ENCODE assay signal across 10 cellular contexts in genomic region chr5:123696948-123697347, GRCh38.
A peak's percentile ranks its signal among the peaks of the same experiment; 100 is the strongest.
DNase-seq lines count a peak whose midpoint lies in the region; ATAC-seq and TF ChIP-seq lines count a peak whose summit lies in the region.
"Had no signal": no experiment of that assay in that cellular context is flagged by ENCODE, and none has a peak within 500 bp of the region (broad histone marks: within the 10 kb centered on the region; RNA-seq: fewer than 3 reads in every experiment).

No MANE protein-coding gene starts in this region.

- H3K27me3 ChIP-seq in esophagus (ENCODE audit: control insufficient read depth in 1 of 2, insufficient read depth in 2 of 2, low read length in 2 of 2), result no peaks in the 10 kb centered on the region
- H3K27me3 ChIP-seq in lung (ENCODE audit: control insufficient read depth, insufficient read depth), result no peaks in the 10 kb centered on the region

- ATAC-seq in lung (ENCODE audit: insufficient read depth, low FRiP score), result peak; percentile 42
- no peak for ATAC-seq in GM19455 (IDR thresholded peaks at IDR 0.05; ENCODE audit: unreplicated experiment)
- ATAC-seq: activated CD4-positive, alpha-beta T cell treated with anti-CD3 and anti-CD28 coated beads for 36 hours; left lobe of liver had no signal

- WGBS in esophagus, 2 donors, result 23 to 34% methylated on average over 4 of the region's 4 CpGs
- 64 to 78% methylated on average over 4 of the region's 4 CpGs for WGBS in lung, 2 donors

- H3K4me1 ChIP-seq in esophagus (ENCODE audit: control insufficient read depth in 2 of 2, insufficient read depth in 2 of 2, low read length in 1 of 2) (peaks cover 0 to 3% of the 10 kb centered on the region in 2 donors), lung (ENCODE audit: control insufficient read depth in 2 of 2, insufficient read depth in 2 of 2, low read length in 2 of 2) (peaks cover 1 to 7% of the 10 kb centered on the region in 2 donors)

- H3K36me3 ChIP-seq in esophagus (ENCODE audit: control insufficient read depth in 2 of 2, insufficient read depth in 2 of 2, low read length in 1 of 2) (no peaks in the 10 kb centered on the region), lung (ENCODE audit: control insufficient read depth in 2 of 2, insufficient read depth in 2 of 2, low read length in 2 of 2) (no peaks in the 10 kb centered on the region)

- DNase-seq in NCI-H446 treated with DMSO at 0.1 percent for 48 hours (lab: John Stamatoyannopoulos, UW), result peak; percentile 96
- DNase-seq in lung (ENCODE audit: low spot score), result no peak
- DNase-seq in substantia nigra (lab: John Stamatoyannopoulos, UW), result peak in 48 of 49 donors; percentile 5 to 93 (median 68)
- no peak for DNase-seq in kidney glomerular epithelial cell (lab: John Stamatoyannopoulos, UW)
- DNase-seq in stimulated activated CD4-positive, alpha-beta T cell treated with anti-CD3 and anti-CD28 coated beads, Interleukin-2, amount 100 ng/mL, for 48 hours, result no peak
- no peak for DNase-seq in HCEC 1CT
- DNase-seq: activated CD4-positive, alpha-beta T cell treated with anti-CD3 and anti-CD28 coated beads for 36 hours had no signal

- H3K9me3 ChIP-seq in esophagus (ENCODE audit: control insufficient read depth in 2 of 2, insufficient read depth in 1 of 2, low read depth in 1 of 2, low read length in 1 of 2) (peaks cover 0 to 2% of the 10 kb centered on the region in 2 donors), lung (ENCODE audit: control insufficient read depth in 2 of 2, insufficient read depth in 1 of 2, low read length in 1 of 2) (no peaks in the 10 kb centered on the region)

- H3K4me3 ChIP-seq in esophagus (ENCODE audit: low read depth in 1 of 2, low read length in 2 of 2) (no peak overlapping the region), lung (no peak overlapping the region)

- TF ChIP-seq CTCF in lung (IDR thresholded peaks at IDR 0.05; ENCODE audit: control extremely low read depth, extremely low read depth), result no peak

- H3K27ac ChIP-seq in esophagus (ENCODE audit: low read depth in 2 of 2, low read length in 1 of 2) (peak overlapping the region; percentile 67 to 78), lung (ENCODE audit: low read depth in 1 of 2, low read length in 1 of 2) (peak overlapping the region in 1 of 2 donors; percentile 72), substantia nigra (ENCODE audit: low read depth, low read length, poor library complexity, severe bottlenecking) (peak overlapping the region; percentile 56)

Comparison
In these comparisons a context has a peak if more than half of its experiments do, and no peak if none do; other contexts are left out.
1. DNase-seq: peak in NCI-H446 treated with DMSO at 0.1 percent for 48 hours (single experiment) and substantia nigra (48 of 49); none in lung (single experiment), kidney glomerular epithelial cell (single experiment), stimulated activated CD4-positive, alpha-beta T cell treated with anti-CD3 and anti-CD28 coated beads, Interleukin-2, amount 100 ng/mL, for 48 hours (0 of 2) and HCEC 1CT (single experiment).